26 cellular contexts compared by ENCODE assay signal in the genomic region with DNA sequence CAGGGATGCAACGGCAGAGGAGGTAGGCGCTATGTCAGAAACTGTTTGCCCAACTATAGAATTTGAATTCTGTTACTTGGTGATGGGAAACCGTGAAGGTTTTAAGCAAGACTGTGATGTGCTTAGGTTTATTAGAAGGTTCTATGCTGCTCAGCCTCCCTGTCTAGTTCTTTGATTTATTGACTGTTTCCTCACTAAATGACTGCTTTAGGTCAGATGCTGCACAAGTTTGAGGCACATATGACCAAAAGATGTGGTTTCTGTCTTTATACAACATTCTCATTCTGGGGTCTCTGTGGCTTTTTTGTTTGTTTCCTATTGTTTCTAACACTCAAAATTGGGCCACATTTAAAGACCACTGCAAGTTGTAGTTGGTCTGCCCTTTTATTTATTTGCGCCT.
A peak's percentile ranks its signal among the peaks of the same experiment; 100 is the strongest.
DNase-seq lines count a peak whose midpoint lies in the region; ATAC-seq, FAIRE-seq and TF ChIP-seq lines count a peak whose summit lies in the region.
"Had no signal": no experiment of that assay in that cellular context is flagged by ENCODE, and none has a peak within 500 bp of the region (broad histone marks: within the 10 kb centered on the region; RNA-seq: fewer than 3 reads in every experiment).

No MANE protein-coding gene starts in this region.

- no peak overlapping the region for H2AFZ ChIP-seq in OCI-LY3 (ENCODE audit: low read depth, low read length)

- WGBS in heart left ventricle, 4 donors = 70 to 86% (median 81%) methylated on average over 4 of the region's 4 CpGs

- no peaks in the 10 kb centered on the region for H3K27me3 Mint-ChIP-seq in stimulated activated naive CD8-positive, alpha-beta T cell treated with anti-CD3 and anti-CD28 coated beads, Interleukin-15, amount 100 ng/mL, for 72 hours

- TF ChIP-seq POLR2A in GM12892 (IDR thresholded peaks at IDR 0.05; ENCODE audit: low read depth, low read length) = no peak
- no peak for TF ChIP-seq POLR2A in heart left ventricle (IDR thresholded peaks at IDR 0.05)

- H3K9me3 ChIP-seq in OCI-LY3 (ENCODE audit: insufficient read depth, low read length) (no peaks in the 10 kb centered on the region), heart left ventricle (no peaks in the 10 kb centered on the region)
- H3K9me3 ChIP-seq: BE2C, BLaER1 had no signal

- peak; percentile 38 for FAIRE-seq in GM12892 (lab: Jason Lieb, UNC)
- FAIRE-seq: A204.1, GM19239 had no signal

- no peaks in the 10 kb centered on the region for H3K27me3 ChIP-seq in OCI-LY3 (ENCODE audit: low read depth, low read length)
- peaks cover 0 to 32% (median 0%) of the 10 kb centered on the region in 9 donors for H3K27me3 ChIP-seq in heart left ventricle
- H3K27me3 ChIP-seq: BLaER1 had no signal

- H3K4me1 Mint-ChIP-seq in stimulated activated naive CD8-positive, alpha-beta T cell treated with anti-CD3 and anti-CD28 coated beads, Interleukin-15, amount 100 ng/mL, for 72 hours = no peaks in the 10 kb centered on the region
- H3K4me1 Mint-ChIP-seq: CD14-positive monocyte; CD4-positive, alpha-beta memory T cell; CD4-positive, CD25-positive, alpha-beta regulatory T cell; CD8-positive, alpha-beta memory T cell had no signal

- no peak overlapping the region for H3K27ac Mint-ChIP-seq in stimulated activated naive CD8-positive, alpha-beta T cell treated with anti-CD3 and anti-CD28 coated beads, Interleukin-15, amount 100 ng/mL, for 72 hours
- H3K27ac Mint-ChIP-seq: CD14-positive monocyte; CD4-positive, alpha-beta memory T cell; CD4-positive, CD25-positive, alpha-beta regulatory T cell; CD8-positive, alpha-beta memory T cell had no signal

- H3K4me2 ChIP-seq in OCI-LY3 (ENCODE audit: low read length) = peak overlapping the region; percentile 44
- H3K4me2 ChIP-seq: BLaER1 had no signal

- no peaks in the 10 kb centered on the region for H3K36me3 ChIP-seq in OCI-LY3 (replicated peaks; ENCODE audit: low read depth, low read length)
- H3K36me3 ChIP-seq in heart left ventricle = no peaks in the 10 kb centered on the region
- H3K36me3 ChIP-seq: BE2C, BLaER1 had no signal

- H3K4me3 Mint-ChIP-seq in stimulated activated naive CD8-positive, alpha-beta T cell treated with anti-CD3 and anti-CD28 coated beads, Interleukin-15, amount 100 ng/mL, for 72 hours = no peak overlapping the region
- H3K4me3 Mint-ChIP-seq: CD14-positive monocyte; CD4-positive, alpha-beta memory T cell; CD4-positive, CD25-positive, alpha-beta regulatory T cell; CD8-positive, alpha-beta memory T cell had no signal

- intact Hi-C loops in heart left ventricle (cut with DNase I) = no loop called here

- no peaks in the 10 kb centered on the region for H3K79me2 ChIP-seq in OCI-LY3 (ENCODE audit: low read length)

- H3K4me3 ChIP-seq in OCI-LY3 (ENCODE audit: low read length) (no peak overlapping the region), heart left ventricle (no peak overlapping the region)
- H3K4me3 ChIP-seq: BLaER1 had no signal

- no peaks in the 10 kb centered on the region for H3K9me3 Mint-ChIP-seq in stimulated activated naive CD8-positive, alpha-beta T cell treated with anti-CD3 and anti-CD28 coated beads, Interleukin-15, amount 100 ng/mL, for 72 hours
- H3K9me3 Mint-ChIP-seq: CD14-positive monocyte; CD4-positive, alpha-beta memory T cell; CD4-positive, CD25-positive, alpha-beta regulatory T cell; CD8-positive, alpha-beta memory T cell had no signal

- ATAC-seq in stimulated activated naive CD8-positive, alpha-beta T cell treated with anti-CD3 and anti-CD28 coated beads, Interleukin-15, amount 100 ng/mL, for 72 hours = peak; percentile 31
- no peak for ATAC-seq in stimulated activated naive CD8-positive, alpha-beta T cell treated with anti-CD3 and anti-CD28 coated beads, Interleukin-15, Interleukin-2, amounts not matched to agents 100 U/mL and 50 U/mL, for 24 hours
- ATAC-seq in heart left ventricle (no peak), GM19452 (IDR thresholded peaks at IDR 0.05; ENCODE audit: unreplicated experiment) (no peak)

- no peak overlapping the region for H3K9ac ChIP-seq in OCI-LY3 (ENCODE audit: low read length)
- H3K9ac ChIP-seq: BLaER1 had no signal

- TF ChIP-seq CTCF in OCI-LY3 (IDR thresholded peaks at IDR 0.05; ENCODE audit: low read depth, low read length) (no peak), heart left ventricle (IDR thresholded peaks at IDR 0.05) (no peak)

- H3K4me1 ChIP-seq in OCI-LY3 (ENCODE audit: low read length) (peaks cover 12% of the 10 kb centered on the region), heart left ventricle (no peaks in the 10 kb centered on the region)
- H3K4me1 ChIP-seq: BE2C, BLaER1 had no signal

- H3K27ac ChIP-seq in OCI-LY3 (ENCODE audit: low read length) (no peak overlapping the region), heart left ventricle (no peak overlapping the region)
- H3K27ac ChIP-seq: BLaER1 had no signal

- DNase-seq in stimulated activated naive CD8-positive, alpha-beta T cell treated with anti-CD3 and anti-CD28 coated beads, Interleukin-15, amount 100 ng/mL, for 72 hours = no peak
- no peak for DNase-seq in stimulated activated naive CD8-positive, alpha-beta T cell treated with anti-CD3 and anti-CD28 coated beads, Interleukin-15, Interleukin-2, amounts not matched to agents 100 U/mL and 50 U/mL, for 24 hours
- DNase-seq in GM12892 (ENCODE audit: insufficient read length) (no peak), NCI-H1417 treated with DMSO at 0.1 percent for 48 hours (lab: John Stamatoyannopoulos, UW) (no peak), heart left ventricle (no peak)
- DNase-seq: 8988T; ACHN; BE2C; C1 segment of cervical spinal cord; CD4-positive, alpha-beta memory T cell; CD4-positive, CD25-positive, alpha-beta regulatory T cell; CD8-positive, alpha-beta memory T cell; COR-L47; DMS 273 treated with DMSO at 0.1 percent for 48 hours; DMS153; DMS53; DMS79; DND-41; EL; GDM1 had no signal

- no peaks in the 10 kb centered on the region for H4K20me1 ChIP-seq in OCI-LY3 (ENCODE audit: insufficient read depth, low read length)
- H4K20me1 ChIP-seq: BLaER1 had no signal
